ENCODE assay signal across 8 cellular contexts in genomic region chr5:82351754-82352145, GRCh38.
DNase-seq lines count a peak whose midpoint lies in the region; ATAC-seq and TF ChIP-seq lines count a peak whose summit lies in the region.

No MANE protein-coding gene starts in this region.

- no peaks in the 10 kb centered on the region for H3K36me3 Mint-ChIP-seq in naive B cell

- H3K4me1 Mint-ChIP-seq in naive B cell = peaks cover 0 to 1% (median under 1%) of the 10 kb centered on the region in 3 donors

- no peak overlapping the region for H3K27ac Mint-ChIP-seq in naive B cell

- no peak overlapping the region for H3K4me3 Mint-ChIP-seq in naive B cell

- no peak for DNase-seq in Right ventricle myocardium inferior (ENCODE audit: missing footprints)
- no peak for DNase-seq in cardiac septum (ENCODE audit: low spot score)
- peak; percentile 78 for DNase-seq in H4 (ENCODE audit: low spot score)
- peak; percentile 76 for DNase-seq in LHCN-M2 (ENCODE audit: low read depth)
- DNase-seq in RWPE2 (ENCODE audit: low spot score) = no peak
- DNase-seq in epithelial cell of prostate (ENCODE audit: low read depth, low spot score) = peak; percentile 18
- DNase-seq in naive B cell = peak; percentile 16
- DNase-seq in 8988T = no peak

- no peaks in the 10 kb centered on the region for H3K27me3 ChIP-seq in RWPE2 (ENCODE audit: insufficient read depth, poor library complexity, severe bottlenecking)

- TF ChIP-seq CTCF in RWPE2 (IDR thresholded peaks at IDR 0.05; ENCODE audit: poor library complexity, severe bottlenecking) = peak; percentile 98

- peak; percentile 54 for ATAC-seq in Right ventricle myocardium inferior
- ATAC-seq in RWPE2 (ENCODE audit: low read depth) = peak; percentile 79
- peak in 1 of 2 donors; percentile 40 for ATAC-seq in naive B cell (ENCODE audit: low read depth in 2 of 2)

- no peak overlapping the region for H3K4me3 ChIP-seq in RWPE2 (ENCODE audit: severe bottlenecking)

- no peaks in the 10 kb centered on the region for H3K9me3 ChIP-seq in RWPE2 (ENCODE audit: severe bottlenecking)

- H3K27ac ChIP-seq in RWPE2 (ENCODE audit: poor library complexity, severe bottlenecking) (peak overlapping the region; percentile 47), epithelial cell of prostate (peak overlapping the region; percentile 57)

- H3K36me3 ChIP-seq in RWPE2 (ENCODE audit: low read depth) = no peaks in the 10 kb centered on the region

- H3K4me1 ChIP-seq in RWPE2 (ENCODE audit: insufficient read depth, poor library complexity, severe bottlenecking) = peaks cover 16% of the 10 kb centered on the region

- H3K27me3 Mint-ChIP-seq in naive B cell = peaks cover 5 to 7% (median 5%) of the 10 kb centered on the region in 3 donors

- intact Hi-C loops in Right ventricle myocardium inferior (cut with DNase I) (loop anchor here (1.0 to 5.0 kb wide), 4 partner anchors 290 to 1213 kb away; partner anchors contain the start of gene VCAN), cardiac septum (cut with DNase I) (loop anchor here (2.0 to 10.0 kb wide), 4 partner anchors 291 to 1211 kb away; no protein-coding TSS in a partner anchor)

- H3K9me3 Mint-ChIP-seq in naive B cell = no peaks in the 10 kb centered on the region

Comparison
In these comparisons a context has a peak if more than half of its experiments do, and no peak if none do; other contexts are left out.
1. DNase-seq: peak in H4 (single experiment), LHCN-M2 (single experiment), epithelial cell of prostate (single experiment) and naive B cell (single experiment); none in Right ventricle myocardium inferior (single experiment), cardiac septum (single experiment), RWPE2 (single experiment) and 8988T (single experiment).